Comparison of ENCODE assay signal across 8 cellular contexts in genomic region chr11:65478411-65479183, GRCh38. TPM values are rescaled to one million over a fixed set of nuclear protein-coding genes. Genes with fewer than 3 reads are reported as not detected.
DNase-seq lines count a peak whose midpoint lies in the region; ATAC-seq and TF ChIP-seq lines count a peak whose summit lies in the region.

No MANE protein-coding gene starts in this region.

- H3K4me1 ChIP-seq in body of pancreas (peaks cover 40% of the 10 kb centered on the region), right lobe of liver (peaks cover 0 to 20% (median 9%) of the 10 kb centered on the region in 4 donors), suprapubic skin (peaks cover 50% of the 10 kb centered on the region)

- H3K27ac ChIP-seq in body of pancreas, result peak overlapping the region; percentile 98 to 99 (median 99)
- peak overlapping the region; percentile 97 to 100 (median 100) for H3K27ac ChIP-seq in right lobe of liver
- peak overlapping the region; percentile 98 for H3K27ac ChIP-seq in suprapubic skin

- TF ChIP-seq POLR2A in body of pancreas (IDR thresholded peaks at IDR 0.05), result no peak
- peak; percentile 28 for TF ChIP-seq POLR2A in right lobe of liver (IDR thresholded peaks at IDR 0.05)
- TF ChIP-seq POLR2A in suprapubic skin (IDR thresholded peaks at IDR 0.05), result no peak

- H3K36me3 ChIP-seq in body of pancreas (replicated peaks in 1 of 2; ENCODE audit: insufficient read depth in 1 of 2, low read depth in 2 of 2) (no peaks in the 10 kb centered on the region), right lobe of liver (no peaks in the 10 kb centered on the region), suprapubic skin (no peaks in the 10 kb centered on the region)

- no peak for TF ChIP-seq EP300 in suprapubic skin (IDR thresholded peaks at IDR 0.05)

- WGBS in body of pancreas, 2 donors, result 30 to 51% methylated on average over 18 to 33 of the region's 33 CpGs
- 46% methylated on average over 4 of the region's 33 CpGs for WGBS in right lobe of liver (ENCODE audit: insufficient coverage, low coverage, low lambda C conversion rate, missing lambda C conversion rate)
- WGBS in suprapubic skin, result 66% methylated on average over 6 of the region's 33 CpGs

- DNase-seq in NCI-H2227 (lab: John Stamatoyannopoulos, UW; ENCODE audit: unreplicated experiment) (peak; percentile 70), NCI-H2227 treated with DMSO at 0.1 percent for 48 hours (lab: John Stamatoyannopoulos, UW) (no peak), body of pancreas (peak; percentile 55 to 66 (median 57)), right lobe of liver (peak; percentile 59 to 71 (median 63)), suprapubic skin (ENCODE audit: low spot score in 2 of 2) (peak; percentile 75 to 80), NCI-H1694 treated with DMSO at 0.1 percent for 48 hours (lab: John Stamatoyannopoulos, UW) (no peak), middle frontal gyrus (ENCODE audit: extremely low spot score, low spot score) (no peak)

- H3K4me3 ChIP-seq in body of pancreas, result no peak overlapping the region
- H3K4me3 ChIP-seq in right lobe of liver, result peak overlapping the region in 1 of 3 donors; percentile 13
- H3K4me3 ChIP-seq in suprapubic skin, result peak overlapping the region; percentile 61

- H3K27me3 ChIP-seq in body of pancreas (no peaks in the 10 kb centered on the region), right lobe of liver (no peaks in the 10 kb centered on the region), suprapubic skin (no peaks in the 10 kb centered on the region)

- H3K9me3 ChIP-seq in body of pancreas, result no peaks in the 10 kb centered on the region
- H3K9me3 ChIP-seq in right lobe of liver, result no peaks in the 10 kb centered on the region
- no peaks in the 10 kb centered on the region for H3K9me3 ChIP-seq in suprapubic skin

- intact Hi-C loops in body of pancreas (cut with DNase I), result no loop called here
- intact Hi-C loops in right lobe of liver (cut with DNase I), result no loop called here

- TF ChIP-seq CTCF in body of pancreas (IDR thresholded peaks at IDR 0.05) (no peak), right lobe of liver (IDR thresholded peaks at IDR 0.05) (no peak), suprapubic skin (IDR thresholded peaks at IDR 0.05) (peak in 1 of 2 donors; percentile 10)

- ATAC-seq in body of pancreas, result no peak
- ATAC-seq in right lobe of liver, result peak; percentile 1 to 25 (median 6)
- ATAC-seq in activated CD4-positive, CD25-positive, alpha-beta regulatory T cell treated with anti-CD3 and anti-CD28 coated beads, Interleukin-2, amount 50 U/mL, for 24 hours, result no peak

RNA-seq across cellular contexts. Expression of gene MALAT1, which starts 20.2 kb away (rescaled TPM):
- total RNA-seq in body of pancreas (over 10,000 TPM; 10,129 to 14,092 TPM), right lobe of liver (1,000 to 10,000 TPM; 2,716 to 5,163 (median 3,933) TPM), suprapubic skin (over 10,000 TPM; 10,207 to 42,728 (median 11,538) TPM)

RNA-seq across cellular contexts. Expression of gene SCYL1, which starts 46.3 kb away (rescaled TPM):
- total RNA-seq in body of pancreas (10 to 100 TPM; 55.0 to 62.3 TPM), right lobe of liver (10 to 100 TPM; 51.3 to 82.3 (median 57.0) TPM), suprapubic skin (10 to 100 TPM; 63.2 to 83.6 (median 78.4) TPM)

RNA-seq across cellular contexts. Expression of gene NEAT1, which starts 56.0 kb away (rescaled TPM):
- total RNA-seq in body of pancreas, result 100 to 1,000 TPM; 376 to 539 TPM
- total RNA-seq in right lobe of liver, result 1,000 to 10,000 TPM in 2 of 6 experiments, 100 to 1,000 TPM in 4; 202 to 1,225 (median 767) TPM
- total RNA-seq in suprapubic skin, result 1,000 to 10,000 TPM in 1 of 4 donors, 100 to 1,000 TPM in 3; 336 to 2,041 (median 481) TPM

Comparison
In these comparisons a context has a peak if more than half of its experiments do, and no peak if none do; other contexts are left out.
1. DNase-seq: peak in NCI-H2227 (single experiment), body of pancreas (4 of 4), right lobe of liver (3 of 3) and suprapubic skin (2 of 2); none in NCI-H2227 treated with DMSO at 0.1 percent for 48 hours (single experiment), NCI-H1694 treated with DMSO at 0.1 percent for 48 hours (single experiment) and middle frontal gyrus (single experiment).
2. ATAC-seq: peak in right lobe of liver (4 of 4); none in body of pancreas (single experiment) and activated CD4-positive, CD25-positive, alpha-beta regulatory T cell treated with anti-CD3 and anti-CD28 coated beads, Interleukin-2, amount 50 U/mL, for 24 hours (0 of 2).
3. Peak in every context shown above with its lines, with median percentiles within 50 percentile points of each other: H3K27ac ChIP-seq.